ENCODE assay signal across 8 cellular contexts in the genomic region with DNA sequence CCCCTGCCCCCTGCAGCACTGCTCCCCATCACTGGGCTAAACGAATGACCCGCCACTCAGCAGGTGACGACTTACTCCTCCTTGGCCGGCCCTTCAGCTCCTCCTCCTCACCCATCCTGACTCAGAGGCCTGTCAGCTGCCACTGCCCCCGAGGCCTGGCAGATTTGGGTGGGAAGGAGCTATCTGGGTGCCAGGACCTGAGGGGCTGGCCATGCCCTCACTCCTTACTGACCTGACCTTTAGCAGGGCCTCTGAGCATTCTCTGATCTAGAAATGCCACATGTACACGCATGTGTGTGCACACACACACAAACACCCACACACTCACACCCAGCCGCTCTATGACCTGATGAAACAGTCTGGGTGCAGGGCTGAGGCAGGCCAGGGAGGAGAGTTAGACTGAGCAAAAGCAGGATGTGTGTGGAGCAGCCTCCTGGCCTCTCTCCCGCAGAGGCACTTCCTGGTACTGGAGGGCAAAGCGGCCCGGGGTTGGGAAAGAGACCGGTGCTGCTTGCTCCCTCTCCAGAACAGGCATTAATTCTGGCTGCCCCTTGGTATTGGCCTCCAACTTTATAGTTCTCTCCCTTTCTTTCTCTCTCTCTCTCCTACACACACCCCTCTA.
DNase-seq lines count a peak whose midpoint lies in the region; ATAC-seq, FAIRE-seq and TF ChIP-seq lines count a peak whose summit lies in the region.

No MANE protein-coding gene starts in this region.

- H3K9me3 ChIP-seq in SK-N-SH, result no peaks in the 10 kb centered on the region
- H3K9me3 ChIP-seq in HepG2 (ENCODE audit: low read length), result no peaks in the 10 kb centered on the region

- no peak for DNase-seq in SK-N-SH
- peak; percentile 68 for DNase-seq in brain microvascular endothelial cell
- DNase-seq in HepG2 (ENCODE audit: low spot score), result peak; percentile 74
- DNase-seq in stimulated activated naive CD8-positive, alpha-beta T cell treated with anti-CD3 and anti-CD28 coated beads, Interleukin-15, Interleukin-2, amounts not matched to agents 100 U/mL and 50 U/mL, for 24 hours, result peak; percentile 72
- no peak for DNase-seq in HuH-7 (ENCODE audit: low spot score)

- no peak; a peak in 1 of 4 replicates for TF ChIP-seq EP300 in SK-N-SH (IDR thresholded peaks at IDR 0.05; ENCODE audit: borderline replicate concordance in 1 of 2, low read depth in 1 of 2, low read length in 1 of 2)
- no peak; a peak in 1 of 4 replicates for TF ChIP-seq EP300 in HepG2 (IDR thresholded peaks at IDR 0.05; ENCODE audit: low read depth in 2 of 2, low read length in 2 of 2)
- no peak for TF ChIP-seq EP300 in HepG2 (CRISPR knock-in tag; IDR thresholded peaks at IDR 0.05; ENCODE audit: borderline replicate concordance)

- FAIRE-seq in HepG2 (lab: Jason Lieb, UNC), result peak; percentile 80

- ATAC-seq in GM18498 (IDR thresholded peaks at IDR 0.05; ENCODE audit: unreplicated experiment) (peak; percentile 24), HG03060 (IDR thresholded peaks at IDR 0.05; ENCODE audit: low read depth, unreplicated experiment) (peak; percentile 4), HepG2 (peak; percentile 47), HG02970 (IDR thresholded peaks at IDR 0.05; ENCODE audit: low FRiP score, unreplicated experiment) (no peak)
- peak; percentile 59 for ATAC-seq in stimulated activated naive CD8-positive, alpha-beta T cell treated with anti-CD3 and anti-CD28 coated beads, Interleukin-15, Interleukin-2, amounts not matched to agents 100 U/mL and 50 U/mL, for 24 hours

- 57% methylated on average over 11 of the region's 11 CpGs for WGBS in SK-N-SH (ENCODE audit: low lambda C conversion rate)
- 3% methylated on average over 11 of the region's 11 CpGs for WGBS in HepG2 (ENCODE audit: low lambda C conversion rate)

- H3K4me3 ChIP-seq in SK-N-SH (ENCODE audit: low read depth in 2 of 2, low read length in 1 of 2) (no peak overlapping the region), brain microvascular endothelial cell (ENCODE audit: low read depth, low read length) (no peak overlapping the region), HepG2 (replicated peaks in 1 of 3; ENCODE audit: insufficient read depth in 1 of 3, low read depth in 2 of 3, low read length in 3 of 3) (peak overlapping the region; percentile 39 to 70 (median 53))

- peak overlapping the region; percentile 72 for H2AFZ ChIP-seq in SK-N-SH (ENCODE audit: low read depth)
- H2AFZ ChIP-seq in HepG2 (ENCODE audit: low read length), result peak overlapping the region; percentile 57

- H3K4me2 ChIP-seq in SK-N-SH (peak overlapping the region; percentile 49), HepG2 (ENCODE audit: low read depth, low read length) (peak overlapping the region; percentile 94)

- CTCF ChIA-PET in SK-N-SH (lab: Yijun Ruan, JAX) (interaction anchor here (1.0 kb wide), 1 partner anchor 418 kb away, joined by 3 read pairs; no protein-coding TSS in a partner anchor), HepG2 (lab: Yijun Ruan, JAX; ENCODE audit: low intra/inter-chr PET ratio, low total read pairs) (no interaction called here)

- no peaks in the 10 kb centered on the region for H3K9me2 ChIP-seq in SK-N-SH

- TF ChIP-seq RAD21 in SK-N-SH (IDR thresholded peaks at IDR 0.05; ENCODE audit: low read length), result no peak
- 0 out of 2 replicates have a peak, but pooled peaks have one; percentile 7 for TF ChIP-seq RAD21 in HepG2 (CRISPR knock-in tag; IDR thresholded peaks at IDR 0.05)

- TF ChIP-seq CTCF in SK-N-SH (IDR thresholded peaks at IDR 0.05), result no peak
- TF ChIP-seq CTCF in brain microvascular endothelial cell (IDR thresholded peaks at IDR 0.05; ENCODE audit: low read depth, low read length, missing control alignments), result no peak
- no peak for TF ChIP-seq CTCF in HepG2 (CRISPR knock-in tag; IDR thresholded peaks at IDR 0.05)

- peak in 1 of 2 experiments; percentile 63; a peak in 3 of 4 replicates for TF ChIP-seq POLR2A in HepG2 (IDR thresholded peaks at IDR 0.05; ENCODE audit: insufficient read depth in 1 of 2, low read depth in 2 of 2, low read length in 2 of 2)

- peak overlapping the region in 1 of 2 experiments; percentile 58; a peak in 2 of 4 replicates for H3K27ac ChIP-seq in SK-N-SH (ENCODE audit: low read depth in 2 of 2, low read length in 1 of 2)
- peak overlapping the region; percentile 50 for H3K27ac ChIP-seq in brain microvascular endothelial cell
- H3K27ac ChIP-seq in HepG2 (ENCODE audit: extremely low read length, insufficient read depth, low read length), result peak overlapping the region; percentile 57

- H3K4me1 ChIP-seq in SK-N-SH (ENCODE audit: control insufficient read depth in 1 of 2, insufficient read depth in 2 of 2, low read depth in 1 of 2, low read length in 1 of 2) (peaks cover 8 to 12% of the 10 kb centered on the region in 2 experiments; a peak in 2 of 4 replicates), HepG2 (ENCODE audit: insufficient read depth, low read length) (peaks cover 90% of the 10 kb centered on the region)

- POLR2A ChIA-PET in SK-N-SH (lab: Yijun Ruan, JAX) (no interaction called here), HepG2 (lab: Yijun Ruan, JAX) (interaction anchor here (0.6 to 2.1 kb wide), 20 partner anchors 10 to 232 kb away, joined by 3 to 28 read pairs (median 4); partner anchors contain the start of gene ZFP36L2)

- in situ Hi-C loops in brain microvascular endothelial cell (cut with HindIII; ENCODE audit: low pct_ligation_motif_present, low sequenced_read_pairs), result no loop called here
- in situ Hi-C loops in HepG2 (cut with HindIII; ENCODE audit: extremely low pct_ligation_motif_present, low pct_unique_long_range_greater_than_20kb), result no loop called here

- intact Hi-C loops in HepG2 (cut with micrococcal nuclease; ENCODE audit: unreplicated experiment), result loop anchor here (1.0 to 2.0 kb wide), 2 partner anchors 12 to 20 kb away; no protein-coding TSS in a partner anchor

- H3K27me3 ChIP-seq in SK-N-SH (ENCODE audit: insufficient read depth), result no peaks in the 10 kb centered on the region
- H3K27me3 ChIP-seq in brain microvascular endothelial cell (replicated peaks), result no peaks in the 10 kb centered on the region
- no peaks in the 10 kb centered on the region for H3K27me3 ChIP-seq in HepG2 (ENCODE audit: control insufficient read depth in 1 of 2, insufficient read depth in 2 of 2, low read length in 2 of 2)

- H3K9ac ChIP-seq in SK-N-SH, result peak overlapping the region; percentile 26; the same call in 1 of the 2 replicates
- peak overlapping the region; percentile 68 for H3K9ac ChIP-seq in HepG2 (ENCODE audit: insufficient read depth, low read depth, low read length)

- no peaks in the 10 kb centered on the region for H3F3A ChIP-seq in SK-N-SH (replicated peaks; ENCODE audit: insufficient read depth)

- H3K36me3 ChIP-seq in SK-N-SH (replicated peaks in 1 of 2; ENCODE audit: control insufficient read depth in 1 of 2, insufficient read depth in 2 of 2, low read length in 1 of 2) (no peaks in the 10 kb centered on the region), brain microvascular endothelial cell (replicated peaks) (no peaks in the 10 kb centered on the region), HepG2 (replicated peaks in 1 of 2; ENCODE audit: control insufficient read depth in 1 of 2, insufficient read depth in 2 of 2, low read length in 2 of 2) (no peaks in the 10 kb centered on the region)

- H3K79me2 ChIP-seq in SK-N-SH (ENCODE audit: insufficient read depth), result no peaks in the 10 kb centered on the region
- H3K79me2 ChIP-seq in HepG2 (ENCODE audit: insufficient read depth, low read length), result no peaks in the 10 kb centered on the region

- TSS peak; percentile 65 for BruUV-seq in HepG2 (replicated peaks; lab: Mats Ljungman, UMichigan)

- no peaks in the 10 kb centered on the region for H4K20me1 ChIP-seq in SK-N-SH (ENCODE audit: insufficient read depth)
- no peaks in the 10 kb centered on the region for H4K20me1 ChIP-seq in HepG2 (ENCODE audit: insufficient read depth, low read length)

TF ChIP-seq in SK-N-SH, 30 proteins besides CTCF, POLR2A, EP300 and RAD21 (continues in another document):
- TF ChIP-seq NRF1 (IDR thresholded peaks at IDR 0.05; ENCODE audit: low read depth, low read length), result no peak
- no peak for TF ChIP-seq NFIC (IDR thresholded peaks at IDR 0.05; ENCODE audit: borderline replicate concordance)
- no peak for TF ChIP-seq RXRA (IDR thresholded peaks at IDR 0.05; ENCODE audit: borderline replicate concordance, low read depth)
- no peak for TF ChIP-seq POLR2AphosphoS5 (IDR thresholded peaks at IDR 0.05; ENCODE audit: low read depth, low read length)
- TF ChIP-seq, protein P1, sequence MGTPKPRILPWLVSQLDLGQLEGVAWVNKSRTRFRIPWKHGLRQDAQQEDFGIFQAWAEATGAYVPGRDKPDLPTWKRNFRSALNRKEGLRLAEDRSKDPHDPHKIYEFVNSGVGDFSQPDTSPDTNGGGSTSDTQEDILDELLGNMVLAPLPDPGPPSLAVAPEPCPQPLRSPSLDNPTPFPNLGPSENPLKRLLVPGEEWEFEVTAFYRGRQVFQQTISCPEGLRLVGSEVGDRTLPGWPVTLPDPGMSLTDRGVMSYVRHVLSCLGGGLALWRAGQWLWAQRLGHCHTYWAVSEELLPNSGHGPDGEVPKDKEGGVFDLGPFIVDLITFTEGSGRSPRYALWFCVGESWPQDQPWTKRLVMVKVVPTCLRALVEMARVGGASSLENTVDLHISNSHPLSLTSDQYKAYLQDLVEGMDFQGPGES (IDR thresholded peaks at IDR 0.05; ENCODE audit: low read depth, low read length), result no peak
- TF ChIP-seq SMC3 (IDR thresholded peaks at IDR 0.05; ENCODE audit: low read depth, low read length), result no peak
- no peak for TF ChIP-seq SIN3A (IDR thresholded peaks at IDR 0.05; ENCODE audit: borderline replicate concordance, low read depth, low read length)

TF ChIP-seq in HepG2, 621 proteins besides CTCF, POLR2A, EP300 and RAD21 (continues in another document):
- TF ChIP-seq PLSCR1 (CRISPR knock-in tag; IDR thresholded peaks at IDR 0.05; ENCODE audit: borderline replicate concordance) (no peak), XRCC5 (optimal IDR thresholded peaks at IDR 0.05; ENCODE audit: low read length) (no peak), ZNF552 (CRISPR knock-in tag; IDR thresholded peaks at IDR 0.05; ENCODE audit: borderline replicate concordance) (no peak), PREB (CRISPR knock-in tag; IDR thresholded peaks at IDR 0.05) (no peak)

Comparison
In these comparisons a context has a peak if more than half of its experiments do, and no peak if none do; other contexts are left out.
1. DNase-seq: peak in brain microvascular endothelial cell (single experiment), HepG2 (single experiment) and stimulated activated naive CD8-positive, alpha-beta T cell treated with anti-CD3 and anti-CD28 coated beads, Interleukin-15, Interleukin-2, amounts not matched to agents 100 U/mL and 50 U/mL, for 24 hours (single experiment); none in SK-N-SH (single experiment) and HuH-7 (single experiment).
2. H3K4me3 ChIP-seq: peak in HepG2 (3 of 3); none in SK-N-SH (0 of 2) and brain microvascular endothelial cell (single experiment).